In the genomic region with DNA sequence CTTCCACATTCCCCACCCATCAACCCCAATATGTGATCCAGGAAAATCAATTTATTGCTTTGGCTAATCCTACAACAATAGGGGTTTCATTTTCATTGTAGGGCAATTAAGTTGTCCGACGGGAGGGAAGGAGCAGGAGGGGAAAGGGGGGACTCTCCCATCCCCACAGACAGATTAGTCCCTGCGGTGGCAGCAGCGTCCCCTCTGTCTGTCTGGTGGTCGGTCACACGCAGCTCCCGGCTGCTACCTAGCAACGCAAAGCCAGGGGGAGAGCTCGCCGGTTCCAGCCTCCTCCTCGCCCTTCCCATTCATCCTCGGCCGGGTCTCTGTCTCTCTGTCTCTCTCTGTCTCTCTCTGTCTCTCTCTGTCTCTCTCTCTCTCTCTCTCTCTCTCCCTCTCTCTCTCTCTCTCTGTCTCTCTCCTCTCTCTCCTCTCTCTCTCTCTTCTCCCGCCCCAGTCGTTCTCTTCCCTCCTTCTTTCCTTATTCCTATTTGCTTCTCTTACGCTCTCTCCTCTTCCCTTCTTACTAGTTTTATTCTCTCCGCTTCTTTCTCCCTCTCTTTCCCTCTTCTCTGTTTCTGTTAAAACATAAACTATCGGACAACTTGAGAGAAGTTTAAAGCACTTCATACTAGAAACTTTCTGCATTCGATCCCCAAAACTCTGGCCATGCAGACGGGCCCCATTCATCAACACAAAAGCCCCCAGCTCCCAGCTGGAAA, we compare ENCODE assay signal across 8 cellular contexts. TPM values are rescaled to one million over a fixed set of nuclear protein-coding genes. Genes with fewer than 3 reads are reported as not detected.
A peak's percentile ranks its signal among the peaks of the same experiment; 100 is the strongest.
DNase-seq lines count a peak whose midpoint lies in the region; ATAC-seq and TF ChIP-seq lines count a peak whose summit lies in the region.

No MANE protein-coding gene starts in this region.

- peaks cover 2% of the 10 kb centered on the region for H3K4me1 ChIP-seq in rectal smooth muscle tissue (ENCODE audit: control insufficient read depth, insufficient read depth, low read length)

- peaks cover 22% of the 10 kb centered on the region for H3K27me3 ChIP-seq in rectal smooth muscle tissue (ENCODE audit: control insufficient read depth, insufficient read depth, low read length)

- H3K4me3 ChIP-seq in rectal smooth muscle tissue (ENCODE audit: low read length) = peak overlapping the region; percentile 76

- ATAC-seq in GM18907 (IDR thresholded peaks at IDR 0.05; ENCODE audit: unreplicated experiment) = no peak
- ATAC-seq in GM21381 (IDR thresholded peaks at IDR 0.05; ENCODE audit: unreplicated experiment) = no peak
- ATAC-seq in GM21737 (IDR thresholded peaks at IDR 0.05; ENCODE audit: unreplicated experiment) = no peak

- H3K4me3 Mint-ChIP-seq in Calu3 (ENCODE audit: low read depth, unreplicated experiment) = peak overlapping the region; percentile 68
- peak overlapping the region; percentile 77 for H3K4me3 Mint-ChIP-seq in glutamatergic neuron (ENCODE audit: unreplicated experiment)

- H3K36me3 Mint-ChIP-seq in Calu3 (ENCODE audit: insufficient read depth, unreplicated experiment) (peaks cover 23% of the 10 kb centered on the region), glutamatergic neuron (ENCODE audit: unreplicated experiment) (peaks cover 5% of the 10 kb centered on the region)

- no peak for DNase-seq in Calu3
- peak; percentile 60 for DNase-seq in NCI-H82 treated with DMSO at 0.1 percent for 48 hours (lab: John Stamatoyannopoulos, UW; ENCODE audit: unreplicated experiment)
- DNase-seq in glutamatergic neuron = peak; percentile 24
- no peak for DNase-seq in stimulated activated CD4-positive, alpha-beta T cell treated with anti-CD3 and anti-CD28 coated beads, Interleukin-12 subunit alpha, Interleukin-12 subunit beta, amount 100 ng/mL, for 4 hours

- peaks cover 35% of the 10 kb centered on the region for H3K4me1 Mint-ChIP-seq in Calu3 (ENCODE audit: low read depth, unreplicated experiment)
- H3K4me1 Mint-ChIP-seq in glutamatergic neuron (ENCODE audit: low read depth, unreplicated experiment) = peaks cover 10% of the 10 kb centered on the region

- intact Hi-C loops in Calu3 (cut with micrococcal nuclease; ENCODE audit: unreplicated experiment) = no loop called here

- H3K27ac Mint-ChIP-seq in Calu3 (ENCODE audit: unreplicated experiment) (no peak overlapping the region), glutamatergic neuron (ENCODE audit: unreplicated experiment) (no peak overlapping the region)

- H3K27ac ChIP-seq in rectal smooth muscle tissue (ENCODE audit: low read depth, low read length) = no peak overlapping the region

- H3K9me3 Mint-ChIP-seq in Calu3 (ENCODE audit: low read depth, unreplicated experiment) = no peaks in the 10 kb centered on the region
- H3K9me3 Mint-ChIP-seq in glutamatergic neuron (ENCODE audit: unreplicated experiment) = no peaks in the 10 kb centered on the region

- TF ChIP-seq CTCF in Calu3 (IDR thresholded peaks at IDR 0.05; ENCODE audit: unreplicated experiment) = no peak
- TF ChIP-seq CTCF in glutamatergic neuron (IDR thresholded peaks at IDR 0.05; ENCODE audit: partially characterized antibody, unreplicated experiment) = no peak

- CTCF ChIA-PET in Calu3 (lab: Charles Lee) = no interaction called here

- H3K9ac ChIP-seq in rectal smooth muscle tissue (ENCODE audit: low read length) = no peak overlapping the region

- no TSS peak for BruUV-seq in Calu3 (replicated peaks; lab: Mats Ljungman, UMichigan)

- no peaks in the 10 kb centered on the region for H3K36me3 ChIP-seq in rectal smooth muscle tissue (ENCODE audit: control insufficient read depth, insufficient read depth, low read length)

- H3K27me3 Mint-ChIP-seq in Calu3 (ENCODE audit: unreplicated experiment) = peaks cover 93% of the 10 kb centered on the region
- H3K27me3 Mint-ChIP-seq in glutamatergic neuron (ENCODE audit: unreplicated experiment) = peaks cover 23% of the 10 kb centered on the region

RNA-seq across cellular contexts. Expression of a gene that starts 1.2 kb away (rescaled TPM):
- total RNA-seq in Calu3 (2022) (0.49 and 0.66 TPM in 2 replicates), glutamatergic neuron (ENCODE audit: unreplicated experiment) (not detected)

Comparison
In these comparisons a context has a peak if more than half of its experiments do, and no peak if none do; other contexts are left out.
1. DNase-seq: peak in NCI-H82 treated with DMSO at 0.1 percent for 48 hours (single experiment) and glutamatergic neuron (single experiment); none in Calu3 (single experiment) and stimulated activated CD4-positive, alpha-beta T cell treated with anti-CD3 and anti-CD28 coated beads, Interleukin-12 subunit alpha, Interleukin-12 subunit beta, amount 100 ng/mL, for 4 hours (single experiment).